ENCODE assay signal across 8 cellular contexts in genomic region chrX:153969904-153970397, GRCh38. TPM values are rescaled to one million over a fixed set of nuclear protein-coding genes. Genes with fewer than 3 reads are reported as not detected.
DNase-seq lines count a peak whose midpoint lies in the region; ATAC-seq and TF ChIP-seq lines count a peak whose summit lies in the region.

No MANE protein-coding gene starts in this region.

- peaks cover 2 to 68% (median 40%) of the 10 kb centered on the region in 3 donors for H3K4me1 ChIP-seq in gastroesophageal sphincter

- H3K27ac ChIP-seq in gastroesophageal sphincter: peak overlapping the region; percentile 94 to 99 (median 98)

- H3K9me3 ChIP-seq in gastroesophageal sphincter: no peaks in the 10 kb centered on the region

- peak overlapping the region; percentile 100 for H3K27ac Mint-ChIP-seq in activated CD8-positive, alpha-beta T cell treated with anti-CD3 and anti-CD28 coated beads for 36 hours
- H3K27ac Mint-ChIP-seq in progenitor cell of endocrine pancreas: peak overlapping the region; percentile 87

- H3K9me3 Mint-ChIP-seq in activated CD8-positive, alpha-beta T cell treated with anti-CD3 and anti-CD28 coated beads for 36 hours: no peaks in the 10 kb centered on the region
- no peaks in the 10 kb centered on the region for H3K9me3 Mint-ChIP-seq in progenitor cell of endocrine pancreas (ENCODE audit: low read depth)

- TF ChIP-seq POLR2A in gastroesophageal sphincter (IDR thresholded peaks at IDR 0.05): no peak

- peak overlapping the region; percentile 93 for H3K4me3 Mint-ChIP-seq in activated CD8-positive, alpha-beta T cell treated with anti-CD3 and anti-CD28 coated beads for 36 hours
- peak overlapping the region; percentile 100 for H3K4me3 Mint-ChIP-seq in progenitor cell of endocrine pancreas (ENCODE audit: low read depth)

- no peaks in the 10 kb centered on the region for H3K36me3 ChIP-seq in gastroesophageal sphincter

- 0 to 7% methylated on average over 2 to 18 of the region's 28 CpGs for WGBS in gastroesophageal sphincter (ENCODE audit: low coverage in 1 of 2), 2 donors

- peaks cover 32% of the 10 kb centered on the region for H3K4me1 Mint-ChIP-seq in activated CD8-positive, alpha-beta T cell treated with anti-CD3 and anti-CD28 coated beads for 36 hours (ENCODE audit: low read depth)
- H3K4me1 Mint-ChIP-seq in progenitor cell of endocrine pancreas (ENCODE audit: low read depth): peaks cover 38% of the 10 kb centered on the region

- TF ChIP-seq EP300 in gastroesophageal sphincter (IDR thresholded peaks at IDR 0.05): no peak

- DNase-seq in activated effector memory CD4-positive, alpha-beta T cell treated with anti-CD3 and anti-CD28 coated beads, Interleukin-2, amount 50 U/mL, for 16 hours: peak; percentile 71
- no peak for DNase-seq in activated effector memory CD4-positive, alpha-beta T cell treated with Interleukin-2 at 50 U/mL for 16 hours
- DNase-seq in activated CD8-positive, alpha-beta T cell treated with anti-CD3 and anti-CD28 coated beads for 36 hours: no peak
- no peak for DNase-seq in progenitor cell of endocrine pancreas (ENCODE audit: low spot score, unreplicated experiment)
- DNase-seq in NK-92 (lab: John Stamatoyannopoulos, UW; ENCODE audit: unreplicated experiment): no peak
- no peak for DNase-seq in NCI-H774 (lab: John Stamatoyannopoulos, UW)
- DNase-seq in stimulated activated naive CD4-positive, alpha-beta T cell treated with Interleukin-2 at 50 U/mL for 16 hours (lab: John Stamatoyannopoulos, UW): no peak

- POLR2A ChIA-PET in activated CD8-positive, alpha-beta T cell treated with anti-CD3 and anti-CD28 coated beads for 36 hours (lab: Charles Lee): interaction anchor here (1.0 to 12.0 kb wide), 10 partner anchors 8 to 488 kb away, joined by 3 to 105 read pairs (median 8); partner anchors contain the start of genes ARHGAP4, PLXNA3 and RPL10

- TF ChIP-seq CTCF in activated CD8-positive, alpha-beta T cell treated with anti-CD3 and anti-CD28 coated beads for 36 hours (IDR thresholded peaks at IDR 0.05): no peak
- TF ChIP-seq CTCF in gastroesophageal sphincter (IDR thresholded peaks at IDR 0.05) (no peak), progenitor cell of endocrine pancreas (IDR thresholded peaks at IDR 0.05; ENCODE audit: unreplicated experiment) (no peak)

- intact Hi-C loops in activated CD8-positive, alpha-beta T cell treated with anti-CD3 and anti-CD28 coated beads for 36 hours (cut with micrococcal nuclease): no loop called here

- CTCF ChIA-PET in activated CD8-positive, alpha-beta T cell treated with anti-CD3 and anti-CD28 coated beads for 36 hours (lab: Charles Lee): interaction anchor here (1.6 to 4.4 kb wide), 2 partner anchors 22 to 41 kb away, joined by 3 to 40 read pairs; no protein-coding TSS in a partner anchor

- no peak for ATAC-seq in activated CD8-positive, alpha-beta T cell treated with anti-CD3 and anti-CD28 coated beads for 36 hours
- no peak for ATAC-seq in gastroesophageal sphincter

- peaks cover 52% of the 10 kb centered on the region for H3K36me3 Mint-ChIP-seq in activated CD8-positive, alpha-beta T cell treated with anti-CD3 and anti-CD28 coated beads for 36 hours (ENCODE audit: low read depth)
- no peaks in the 10 kb centered on the region for H3K36me3 Mint-ChIP-seq in progenitor cell of endocrine pancreas (ENCODE audit: insufficient read depth)

- H3K4me3 ChIP-seq in gastroesophageal sphincter: peak overlapping the region; percentile 65 to 76

- H3K27me3 ChIP-seq in gastroesophageal sphincter: no peaks in the 10 kb centered on the region

- H3K27me3 Mint-ChIP-seq in activated CD8-positive, alpha-beta T cell treated with anti-CD3 and anti-CD28 coated beads for 36 hours: no peaks in the 10 kb centered on the region
- H3K27me3 Mint-ChIP-seq in progenitor cell of endocrine pancreas: no peaks in the 10 kb centered on the region

RNA-seq across cellular contexts. Expression of gene HCFC1, which starts 1.7 kb away (rescaled TPM):
- total RNA-seq in activated CD8-positive, alpha-beta T cell treated with anti-CD3 and anti-CD28 coated beads for 36 hours: 100 to 1,000 TPM; 115 to 116 TPM
- total RNA-seq in gastroesophageal sphincter (10 to 100 TPM; 32.9 to 94.4 (median 43.1) TPM), progenitor cell of endocrine pancreas (105 and 121 TPM in 2 replicates)

RNA-seq across cellular contexts. Expression of gene TMEM187, which starts 2.6 kb away (rescaled TPM):
- total RNA-seq in activated CD8-positive, alpha-beta T cell treated with anti-CD3 and anti-CD28 coated beads for 36 hours: 1 to 10 TPM; 4.4 to 4.5 TPM
- 1 to 10 TPM; 1.5 to 9.5 (median 5.4) TPM for total RNA-seq in gastroesophageal sphincter
- 10.2 and 11.7 TPM in 2 replicates for total RNA-seq in progenitor cell of endocrine pancreas

RNA-seq across cellular contexts. Expression of gene RENBP, which starts 25.5 kb away (rescaled TPM):
- total RNA-seq in activated CD8-positive, alpha-beta T cell treated with anti-CD3 and anti-CD28 coated beads for 36 hours: 10 to 100 TPM; 14.3 to 15.8 TPM
- total RNA-seq in gastroesophageal sphincter (10 to 100 TPM in 3 of 4 donors, 1 to 10 TPM in 1; 8.1 to 15.0 (median 12.5) TPM), progenitor cell of endocrine pancreas (2.5 and 3.3 TPM in 2 replicates)

RNA-seq across cellular contexts. Expression of gene NAA10, which starts 35.1 kb away (rescaled TPM):
- 100 to 1,000 TPM; 123 to 136 TPM for total RNA-seq in activated CD8-positive, alpha-beta T cell treated with anti-CD3 and anti-CD28 coated beads for 36 hours
- total RNA-seq in gastroesophageal sphincter: 100 to 1,000 TPM in 1 of 4 donors, 10 to 100 TPM in 3; 68.3 to 103 (median 89.2) TPM
- 85.3 and 86.3 TPM in 2 replicates for total RNA-seq in progenitor cell of endocrine pancreas

RNA-seq across cellular contexts. Expression of gene ARHGAP4, which starts 43.9 kb away (rescaled TPM):
- total RNA-seq in activated CD8-positive, alpha-beta T cell treated with anti-CD3 and anti-CD28 coated beads for 36 hours: 100 to 1,000 TPM; 128 to 130 TPM
- total RNA-seq in gastroesophageal sphincter (10 to 100 TPM; 10.9 to 26.0 (median 18.1) TPM), progenitor cell of endocrine pancreas (16.4 and 16.7 TPM in 2 replicates)
